In the genomic region with DNA sequence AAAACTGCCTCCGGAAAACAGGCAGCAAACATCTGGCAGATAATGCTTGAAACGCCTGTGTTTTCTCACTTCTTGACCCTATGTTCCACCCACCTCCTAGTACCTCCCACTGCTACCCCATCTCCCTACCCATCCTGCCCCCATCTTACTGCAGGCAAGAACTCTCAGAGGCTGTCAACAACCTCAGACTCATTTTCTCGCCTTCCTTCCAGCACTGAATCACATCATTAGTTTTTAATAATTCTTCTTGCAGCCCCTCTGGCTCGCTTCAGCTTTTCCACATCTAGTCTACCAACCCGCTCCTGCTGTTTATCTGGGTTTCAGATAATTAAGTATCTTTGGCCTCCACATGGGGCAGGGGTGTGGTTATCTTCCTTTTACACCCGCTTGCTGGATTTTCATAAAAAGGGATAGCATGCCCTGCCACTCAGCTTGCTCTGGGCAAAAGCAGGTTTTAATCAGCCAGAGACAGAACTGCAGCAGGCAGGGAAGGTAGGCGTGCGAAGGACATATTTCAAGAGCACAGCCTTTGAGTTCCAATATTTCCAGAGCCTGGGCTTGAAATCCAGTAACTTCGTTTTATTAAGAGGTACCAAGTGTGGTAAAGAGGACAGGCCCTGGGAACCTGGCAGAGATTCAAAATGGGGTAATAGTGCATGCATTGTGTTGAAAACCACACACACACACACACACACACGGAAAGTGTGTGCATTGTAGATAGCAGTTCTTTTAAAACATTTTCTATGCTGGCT, we compare ENCODE assay signal across 1 cellular context.
TF ChIP-seq lines count a peak whose summit lies in the region.

No MANE protein-coding gene starts in this region.

TF ChIP-seq in K562, 482 proteins besides CTCF, POLR2A, EP300 and RAD21 (continues in another document):
- TF ChIP-seq, protein P1, sequence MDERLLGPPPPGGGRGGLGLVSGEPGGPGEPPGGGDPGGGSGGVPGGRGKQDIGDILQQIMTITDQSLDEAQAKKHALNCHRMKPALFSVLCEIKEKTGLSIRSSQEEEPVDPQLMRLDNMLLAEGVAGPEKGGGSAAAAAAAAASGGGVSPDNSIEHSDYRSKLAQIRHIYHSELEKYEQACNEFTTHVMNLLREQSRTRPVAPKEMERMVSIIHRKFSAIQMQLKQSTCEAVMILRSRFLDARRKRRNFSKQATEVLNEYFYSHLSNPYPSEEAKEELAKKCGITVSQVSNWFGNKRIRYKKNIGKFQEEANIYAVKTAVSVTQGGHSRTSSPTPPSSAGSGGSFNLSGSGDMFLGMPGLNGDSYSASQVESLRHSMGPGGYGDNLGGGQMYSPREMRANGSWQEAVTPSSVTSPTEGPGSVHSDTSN (CRISPR knock-in tag; IDR thresholded peaks at IDR 0.05; ENCODE audit: low read depth) = peak; percentile 63
- TF ChIP-seq, protein P1 (tag; conservative IDR thresholded peaks at IDR 0.05; ENCODE audit: low read depth) = peak; percentile 69
- TF ChIP-seq ZNF217 (CRISPR knock-in tag; IDR thresholded peaks at IDR 0.05) (no peak), ESRRA (IDR thresholded peaks at IDR 0.05; ENCODE audit: borderline replicate concordance, low read depth) (peak; percentile 43; the same call in 1 of the 2 replicates), COPS2 (conservative IDR thresholded peaks at IDR 0.05) (no peak), RUNX1 (IDR thresholded peaks at IDR 0.05; ENCODE audit: low read depth) (0 out of 2 replicates have a peak, but pooled peaks have one; percentile 78), KLF10 (CRISPR knock-in tag; IDR thresholded peaks at IDR 0.05) (no peak), CBX2 (IDR thresholded peaks at IDR 0.05; ENCODE audit: insufficient read depth, low read length, poor library complexity, severe bottlenecking) (no peak), FOXJ2 (tag; IDR thresholded peaks at IDR 0.05) (0 out of 2 replicates have a peak, but pooled peaks have one; percentile 49), ZNF274 (IDR thresholded peaks at IDR 0.05; ENCODE audit: borderline replicate concordance, low read depth, low read length) (peak; percentile 76; the same call in 1 of the 2 replicates), SMARCC2 (IDR thresholded peaks at IDR 0.05; ENCODE audit: low read depth) (peak; percentile 93), KLF13 (tag; IDR thresholded peaks at IDR 0.05; ENCODE audit: borderline replicate concordance, low read depth) (0 out of 2 replicates have a peak, but pooled peaks have one; percentile 20), SMAD1 (IDR thresholded peaks at IDR 0.05; ENCODE audit: low read depth, low read length, partially characterized antibody) (peak; percentile 88), ARID2 (IDR thresholded peaks at IDR 0.05) (no peak), RBM14 (IDR thresholded peaks at IDR 0.05; ENCODE audit: borderline replicate concordance, insufficient read depth, low read depth, low read length) (no peak), PTBP1 (IDR thresholded peaks at IDR 0.05; ENCODE audit: low read depth, low read length) (no peak), MTA3 (IDR thresholded peaks at IDR 0.05; ENCODE audit: borderline replicate concordance) (peak; percentile 62; the same call in 1 of the 2 replicates), CBX8 (IDR thresholded peaks at IDR 0.05; ENCODE audit: borderline replicate concordance, extremely low read depth, low read depth, low read length, poor library complexity, severe bottlenecking) (no peak), GABPB1 (CRISPR knock-in tag; IDR thresholded peaks at IDR 0.05) (peak; percentile 17; the same call in 1 of the 2 replicates), CCNT2 (IDR thresholded peaks at IDR 0.05; ENCODE audit: borderline replicate concordance, extremely low read depth, insufficient read length, low read depth, low read length) (peak; percentile 69), SMAD4 (CRISPR knock-in tag; conservative IDR thresholded peaks at IDR 0.05) (peak; percentile 88), ARNT (IDR thresholded peaks at IDR 0.05) (peak; percentile 80 to 93), HMGN3 (IDR thresholded peaks at IDR 0.05; ENCODE audit: borderline replicate concordance, extremely low read depth, insufficient read length, low read depth, low read length) (no peak), POLR3A (IDR thresholded peaks at IDR 0.05; ENCODE audit: borderline replicate concordance, extremely low read depth, insufficient read depth, insufficient read length) (no peak), KHSRP (IDR thresholded peaks at IDR 0.05) (peak; percentile 61; the same call in 1 of the 2 replicates), POLR2B (IDR thresholded peaks at IDR 0.05; ENCODE audit: low read depth, partially characterized antibody) (peak; percentile 49), RFX1 (IDR thresholded peaks at IDR 0.05) (no peak), TEAD4 (IDR thresholded peaks at IDR 0.05; ENCODE audit: low read length) (peak; percentile 98), TEAD4 (CRISPR knock-in tag; IDR thresholded peaks at IDR 0.05; ENCODE audit: borderline replicate concordance) (no peak), HNRNPLL (IDR thresholded peaks at IDR 0.05; ENCODE audit: low read depth, low read length, poor library complexity, severe bottlenecking) (no peak), MAFK (IDR thresholded peaks at IDR 0.05; ENCODE audit: low read length) (0 out of 2 replicates have a peak, but pooled peaks have one; percentile 13), RNF2 (IDR thresholded peaks at IDR 0.05) (peak; percentile 46; the same call in 1 of the 2 replicates), ZNF696 (CRISPR knock-in tag; conservative IDR thresholded peaks at IDR 0.05) (no peak), CBFA2T2 (conservative IDR thresholded peaks at IDR 0.05) (peak; percentile 99), KLF6 (CRISPR knock-in tag; IDR thresholded peaks at IDR 0.05; ENCODE audit: borderline replicate concordance) (no peak), NR4A1 (CRISPR knock-in tag; IDR thresholded peaks at IDR 0.05) (no peak), NR4A1 (tag; IDR thresholded peaks at IDR 0.05) (peak; percentile 59; the same call in 1 of the 2 replicates), LCOR (CRISPR knock-in tag; IDR thresholded peaks at IDR 0.05) (peak; percentile 74; the same call in 1 of the 2 replicates), FOXK2 (conservative IDR thresholded peaks at IDR 0.05 in 1 of 2, IDR thresholded peaks at IDR 0.05 in 1 of 2; ENCODE audit: low read depth in 2 of 2) (peak; percentile 74 to 77)
- TF ChIP-seq, protein P2, sequence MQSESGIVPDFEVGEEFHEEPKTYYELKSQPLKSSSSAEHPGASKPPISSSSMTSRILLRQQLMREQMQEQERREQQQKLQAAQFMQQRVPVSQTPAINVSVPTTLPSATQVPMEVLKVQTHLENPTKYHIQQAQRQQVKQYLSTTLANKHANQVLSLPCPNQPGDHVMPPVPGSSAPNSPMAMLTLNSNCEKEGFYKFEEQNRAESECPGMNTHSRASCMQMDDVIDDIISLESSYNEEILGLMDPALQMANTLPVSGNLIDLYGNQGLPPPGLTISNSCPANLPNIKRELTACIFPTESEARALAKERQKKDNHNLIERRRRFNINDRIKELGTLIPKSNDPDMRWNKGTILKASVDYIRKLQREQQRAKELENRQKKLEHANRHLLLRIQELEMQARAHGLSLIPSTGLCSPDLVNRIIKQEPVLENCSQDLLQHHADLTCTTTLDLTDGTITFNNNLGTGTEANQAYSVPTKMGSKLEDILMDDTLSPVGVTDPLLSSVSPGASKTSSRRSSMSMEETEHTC (IDR thresholded peaks at IDR 0.05) = 0 out of 2 replicates have a peak, but pooled peaks have one; percentile 52
- TF ChIP-seq, protein P3, sequence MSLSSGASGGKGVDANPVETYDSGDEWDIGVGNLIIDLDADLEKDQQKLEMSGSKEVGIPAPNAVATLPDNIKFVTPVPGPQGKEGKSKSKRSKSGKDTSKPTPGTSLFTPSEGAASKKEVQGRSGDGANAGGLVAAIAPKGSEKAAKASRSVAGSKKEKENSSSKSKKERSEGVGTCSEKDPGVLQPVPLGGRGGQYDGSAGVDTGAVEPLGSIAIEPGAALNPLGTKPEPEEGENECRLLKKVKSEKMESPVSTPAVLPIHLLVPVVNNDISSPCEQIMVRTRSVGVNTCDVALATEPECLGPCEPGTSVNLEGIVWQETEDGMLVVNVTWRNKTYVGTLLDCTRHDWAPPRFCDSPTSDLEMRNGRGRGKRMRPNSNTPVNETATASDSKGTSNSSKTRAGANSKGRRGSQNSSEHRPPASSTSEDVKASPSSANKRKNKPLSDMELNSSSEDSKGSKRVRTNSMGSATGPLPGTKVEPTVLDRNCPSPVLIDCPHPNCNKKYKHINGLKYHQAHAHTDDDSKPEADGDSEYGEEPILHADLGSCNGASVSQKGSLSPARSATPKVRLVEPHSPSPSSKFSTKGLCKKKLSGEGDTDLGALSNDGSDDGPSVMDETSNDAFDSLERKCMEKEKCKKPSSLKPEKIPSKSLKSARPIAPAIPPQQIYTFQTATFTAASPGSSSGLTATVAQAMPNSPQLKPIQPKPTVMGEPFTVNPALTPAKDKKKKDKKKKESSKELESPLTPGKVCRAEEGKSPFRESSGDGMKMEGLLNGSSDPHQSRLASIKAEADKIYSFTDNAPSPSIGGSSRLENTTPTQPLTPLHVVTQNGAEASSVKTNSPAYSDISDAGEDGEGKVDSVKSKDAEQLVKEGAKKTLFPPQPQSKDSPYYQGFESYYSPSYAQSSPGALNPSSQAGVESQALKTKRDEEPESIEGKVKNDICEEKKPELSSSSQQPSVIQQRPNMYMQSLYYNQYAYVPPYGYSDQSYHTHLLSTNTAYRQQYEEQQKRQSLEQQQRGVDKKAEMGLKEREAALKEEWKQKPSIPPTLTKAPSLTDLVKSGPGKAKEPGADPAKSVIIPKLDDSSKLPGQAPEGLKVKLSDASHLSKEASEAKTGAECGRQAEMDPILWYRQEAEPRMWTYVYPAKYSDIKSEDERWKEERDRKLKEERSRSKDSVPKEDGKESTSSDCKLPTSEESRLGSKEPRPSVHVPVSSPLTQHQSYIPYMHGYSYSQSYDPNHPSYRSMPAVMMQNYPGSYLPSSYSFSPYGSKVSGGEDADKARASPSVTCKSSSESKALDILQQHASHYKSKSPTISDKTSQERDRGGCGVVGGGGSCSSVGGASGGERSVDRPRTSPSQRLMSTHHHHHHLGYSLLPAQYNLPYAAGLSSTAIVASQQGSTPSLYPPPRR (CRISPR knock-in tag; IDR thresholded peaks at IDR 0.05; ENCODE audit: borderline replicate concordance) = no peak
- TF ChIP-seq, protein P4, sequence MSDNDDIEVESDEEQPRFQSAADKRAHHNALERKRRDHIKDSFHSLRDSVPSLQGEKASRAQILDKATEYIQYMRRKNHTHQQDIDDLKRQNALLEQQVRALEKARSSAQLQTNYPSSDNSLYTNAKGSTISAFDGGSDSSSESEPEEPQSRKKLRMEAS (CRISPR knock-in tag; IDR thresholded peaks at IDR 0.05) = peak; percentile 53; the same call in 1 of the 2 replicates
- TF ChIP-seq, protein P5, sequence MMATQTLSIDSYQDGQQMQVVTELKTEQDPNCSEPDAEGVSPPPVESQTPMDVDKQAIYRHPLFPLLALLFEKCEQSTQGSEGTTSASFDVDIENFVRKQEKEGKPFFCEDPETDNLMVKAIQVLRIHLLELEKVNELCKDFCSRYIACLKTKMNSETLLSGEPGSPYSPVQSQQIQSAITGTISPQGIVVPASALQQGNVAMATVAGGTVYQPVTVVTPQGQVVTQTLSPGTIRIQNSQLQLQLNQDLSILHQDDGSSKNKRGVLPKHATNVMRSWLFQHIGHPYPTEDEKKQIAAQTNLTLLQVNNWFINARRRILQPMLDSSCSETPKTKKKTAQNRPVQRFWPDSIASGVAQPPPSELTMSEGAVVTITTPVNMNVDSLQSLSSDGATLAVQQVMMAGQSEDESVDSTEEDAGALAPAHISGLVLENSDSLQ (IDR thresholded peaks at IDR 0.05) = peak; percentile 93
- TF ChIP-seq, protein P6, sequence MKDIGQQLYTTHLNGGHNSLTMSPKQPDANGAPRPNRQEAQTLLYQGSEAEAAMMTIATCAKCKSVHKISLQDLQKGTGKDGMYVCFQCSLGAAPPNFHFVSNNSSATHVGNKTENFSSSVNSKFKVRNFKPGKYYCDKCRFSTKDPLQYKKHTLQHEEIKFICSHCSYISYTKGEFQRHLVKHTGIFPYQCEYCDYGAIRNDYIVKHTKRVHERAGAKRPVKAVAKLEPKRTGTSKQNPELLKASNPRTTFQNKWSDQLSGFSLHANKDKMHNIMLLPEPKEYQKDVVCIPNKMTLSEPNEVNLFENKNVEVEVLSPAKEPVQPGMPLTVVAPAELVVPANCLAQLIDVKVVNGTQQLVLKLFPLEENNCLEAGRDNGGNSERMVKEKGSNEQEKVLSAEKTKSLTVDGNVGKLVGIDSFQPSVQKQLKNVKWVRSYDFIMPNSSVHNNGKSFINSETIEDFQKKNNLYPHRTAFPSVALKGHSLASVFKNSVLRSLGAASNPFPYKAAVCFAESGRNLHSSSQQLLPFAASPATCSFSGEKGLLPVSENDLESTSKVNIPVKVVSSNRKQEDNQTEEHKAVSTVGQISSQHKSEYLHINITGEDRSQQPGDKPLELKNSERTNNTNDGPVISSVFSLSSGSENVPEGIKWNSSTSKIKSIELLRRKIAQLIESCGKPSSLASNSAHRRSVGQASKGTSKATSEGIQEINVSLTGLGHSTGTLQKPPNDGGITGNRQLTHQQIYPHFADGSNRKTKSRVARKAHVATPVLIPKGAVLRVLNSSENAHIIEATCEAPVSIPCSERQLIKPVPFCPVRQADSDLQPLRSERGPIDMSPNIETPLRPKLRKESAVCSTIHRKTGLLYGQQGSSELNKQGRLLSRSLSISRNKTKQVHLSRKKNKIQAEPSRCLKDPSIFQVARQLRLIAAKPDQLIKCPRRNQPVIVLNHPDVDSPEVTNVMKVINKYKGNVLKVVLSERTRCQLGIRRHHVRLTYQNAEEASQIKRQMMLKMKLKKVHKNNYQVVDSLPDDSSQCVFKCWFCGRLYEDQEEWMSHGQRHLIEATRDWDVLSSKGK (CRISPR knock-in tag; IDR thresholded peaks at IDR 0.05) = no peak
- TF ChIP-seq, protein P7, sequence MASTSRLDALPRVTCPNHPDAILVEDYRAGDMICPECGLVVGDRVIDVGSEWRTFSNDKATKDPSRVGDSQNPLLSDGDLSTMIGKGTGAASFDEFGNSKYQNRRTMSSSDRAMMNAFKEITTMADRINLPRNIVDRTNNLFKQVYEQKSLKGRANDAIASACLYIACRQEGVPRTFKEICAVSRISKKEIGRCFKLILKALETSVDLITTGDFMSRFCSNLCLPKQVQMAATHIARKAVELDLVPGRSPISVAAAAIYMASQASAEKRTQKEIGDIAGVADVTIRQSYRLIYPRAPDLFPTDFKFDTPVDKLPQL (IDR thresholded peaks at IDR 0.05; ENCODE audit: extremely low read depth, insufficient read length) = no peak
- TF ChIP-seq, protein P8, sequence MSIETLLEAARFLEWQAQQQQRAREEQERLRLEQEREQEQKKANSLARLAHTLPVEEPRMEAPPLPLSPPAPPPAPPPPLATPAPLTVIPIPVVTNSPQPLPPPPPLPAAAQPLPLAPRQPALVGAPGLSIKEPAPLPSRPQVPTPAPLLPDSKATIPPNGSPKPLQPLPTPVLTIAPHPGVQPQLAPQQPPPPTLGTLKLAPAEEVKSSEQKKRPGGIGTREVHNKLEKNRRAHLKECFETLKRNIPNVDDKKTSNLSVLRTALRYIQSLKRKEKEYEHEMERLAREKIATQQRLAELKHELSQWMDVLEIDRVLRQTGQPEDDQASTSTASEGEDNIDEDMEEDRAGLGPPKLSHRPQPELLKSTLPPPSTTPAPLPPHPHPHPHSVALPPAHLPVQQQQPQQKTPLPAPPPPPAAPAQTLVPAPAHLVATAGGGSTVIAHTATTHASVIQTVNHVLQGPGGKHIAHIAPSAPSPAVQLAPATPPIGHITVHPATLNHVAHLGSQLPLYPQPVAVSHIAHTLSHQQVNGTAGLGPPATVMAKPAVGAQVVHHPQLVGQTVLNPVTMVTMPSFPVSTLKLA (conservative IDR thresholded peaks at IDR 0.05) = peak; percentile 70 to 74
